In the genomic region with DNA sequence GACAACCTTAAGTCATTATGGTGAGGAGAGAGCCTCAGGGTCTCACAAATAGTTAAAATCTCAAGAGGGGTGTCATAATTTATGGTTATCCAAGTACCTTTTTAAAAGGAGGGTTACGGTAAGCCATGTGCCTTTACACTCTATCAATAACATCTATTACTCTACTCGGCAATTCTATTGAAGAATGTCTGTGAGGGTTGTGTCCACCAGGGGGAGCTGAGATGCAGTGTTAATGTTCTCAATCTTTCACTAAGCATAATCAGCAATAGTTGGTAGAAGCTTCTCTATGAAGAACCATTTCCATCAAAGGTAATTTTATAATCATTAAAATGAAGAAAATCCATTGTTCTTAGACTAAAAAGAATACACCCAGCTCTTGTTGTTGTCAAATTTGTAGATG, we compare ENCODE assay signal across 9 cellular contexts.
DNase-seq lines count a peak whose midpoint lies in the region; ATAC-seq and TF ChIP-seq lines count a peak whose summit lies in the region.
"Had no signal": no experiment of that assay in that cellular context is flagged by ENCODE, and none has a peak within 500 bp of the region (broad histone marks: within the 10 kb centered on the region; RNA-seq: fewer than 3 reads in every experiment).

No MANE protein-coding gene starts in this region.

- H2AFZ ChIP-seq in MM.1S (ENCODE audit: low read length) = no peak overlapping the region

- H3K79me2 ChIP-seq in MM.1S (ENCODE audit: low read length) = no peaks in the 10 kb centered on the region

- H3K9ac ChIP-seq in MM.1S (ENCODE audit: low read length) = no peak overlapping the region
- H3K9ac ChIP-seq: BLaER1 had no signal

- H3K27me3 ChIP-seq in MM.1S (replicated peaks; ENCODE audit: insufficient read depth, low read length) = no peaks in the 10 kb centered on the region
- H3K27me3 ChIP-seq: BLaER1 had no signal

- intact Hi-C loops in left cardiac atrium (cut with DNase I) = no loop called here

- no peaks in the 10 kb centered on the region for H4K20me1 ChIP-seq in MM.1S (ENCODE audit: insufficient read depth, low read length)
- H4K20me1 ChIP-seq: BLaER1 had no signal

- H3K4me1 ChIP-seq in MM.1S (ENCODE audit: low read length) = no peaks in the 10 kb centered on the region
- H3K4me1 ChIP-seq: BLaER1 had no signal

- no peak overlapping the region for H3K4me3 ChIP-seq in MM.1S (ENCODE audit: low read length)
- H3K4me3 ChIP-seq: BLaER1 had no signal

- H3K9me2 ChIP-seq in MM.1S (replicated peaks; ENCODE audit: insufficient read depth, low read length) = no peaks in the 10 kb centered on the region

- no peak overlapping the region for H3K27ac ChIP-seq in MM.1S (ENCODE audit: low read length)
- H3K27ac ChIP-seq: BLaER1 had no signal

- H3K4me2 ChIP-seq in MM.1S (ENCODE audit: low read depth, low read length) = no peak overlapping the region
- H3K4me2 ChIP-seq: BLaER1 had no signal

- no peak for ATAC-seq in left cardiac atrium

- no peaks in the 10 kb centered on the region for H3K36me3 ChIP-seq in MM.1S (replicated peaks; ENCODE audit: insufficient read depth, low read length)
- H3K36me3 ChIP-seq: BLaER1 had no signal

- H3F3A ChIP-seq in MM.1S (ENCODE audit: insufficient read depth, low read length) = no peaks in the 10 kb centered on the region

- no peaks in the 10 kb centered on the region for H3K9me3 ChIP-seq in MM.1S (replicated peaks; ENCODE audit: insufficient read depth, low read length)
- H3K9me3 ChIP-seq: BLaER1 had no signal

- POLR2A ChIA-PET in HEK293T (lab: Yijun Ruan, JAX) = no interaction called here

- DNase-seq in NCI-H510A treated with DMSO at 0.1 percent for 48 hours (lab: John Stamatoyannopoulos, UW) (peak; percentile 42), NCI-H510A (lab: John Stamatoyannopoulos, UW) (no peak), HEK293T (ENCODE audit: extremely low spot score) (peak; percentile 14), MM.1S (peak; percentile 54), left cardiac atrium (peak; percentile 35), epidermal melanocyte (ENCODE audit: insufficient read length, low spot score) (no peak)
- peak; percentile 9 for DNase-seq in activated CD4-positive, alpha-beta T cell treated with anti-CD3 and anti-CD28 coated beads, Interleukin-2, amount 50 U/mL, for 1 hour
- DNase-seq in stimulated activated CD4-positive, alpha-beta T cell treated with anti-CD3 and anti-CD28 coated beads, Interleukin-2, amount 100 ng/mL, for 24 hours = peak; percentile 53 to 57

- CTCF ChIA-PET in HEK293T (lab: Yijun Ruan, JAX) = interaction anchor here (0.6 to 1.3 kb wide), 3 partner anchors 10 to 252 kb away, joined by 3 to 4 read pairs (median 3); no protein-coding TSS in a partner anchor

- peak; percentile 81 for TF ChIP-seq CTCF in MM.1S (IDR thresholded peaks at IDR 0.05; ENCODE audit: low read length)

TF ChIP-seq in HEK293T, 16 proteins besides CTCF, POLR2A, EP300 and RAD21:
- TF ChIP-seq FOXK2 (IDR thresholded peaks at IDR 0.05) (no peak), LEF1 (IDR thresholded peaks at IDR 0.05; ENCODE audit: borderline replicate concordance) (no peak), HDGF (IDR thresholded peaks at IDR 0.05; ENCODE audit: borderline replicate concordance) (no peak), BHLHE40 (IDR thresholded peaks at IDR 0.05; ENCODE audit: borderline replicate concordance) (no peak), TARDBP (IDR thresholded peaks at IDR 0.05) (no peak), SP1 (IDR thresholded peaks at IDR 0.05) (no peak), FOXM1 (IDR thresholded peaks at IDR 0.05; ENCODE audit: borderline replicate concordance) (no peak), L3MBTL2 (conservative IDR thresholded peaks at IDR 0.05) (no peak), SUZ12 (IDR thresholded peaks at IDR 0.05) (no peak), NFRKB (IDR thresholded peaks at IDR 0.05) (no peak), ZNF384 (IDR thresholded peaks at IDR 0.05) (no peak), CTBP1 (IDR thresholded peaks at IDR 0.05; ENCODE audit: borderline replicate concordance) (no peak), ARNT (IDR thresholded peaks at IDR 0.05) (no peak), FOXA1 (IDR thresholded peaks at IDR 0.05) (no peak), ELF4 (IDR thresholded peaks at IDR 0.05) (no peak)
- TF ChIP-seq, protein P1, sequence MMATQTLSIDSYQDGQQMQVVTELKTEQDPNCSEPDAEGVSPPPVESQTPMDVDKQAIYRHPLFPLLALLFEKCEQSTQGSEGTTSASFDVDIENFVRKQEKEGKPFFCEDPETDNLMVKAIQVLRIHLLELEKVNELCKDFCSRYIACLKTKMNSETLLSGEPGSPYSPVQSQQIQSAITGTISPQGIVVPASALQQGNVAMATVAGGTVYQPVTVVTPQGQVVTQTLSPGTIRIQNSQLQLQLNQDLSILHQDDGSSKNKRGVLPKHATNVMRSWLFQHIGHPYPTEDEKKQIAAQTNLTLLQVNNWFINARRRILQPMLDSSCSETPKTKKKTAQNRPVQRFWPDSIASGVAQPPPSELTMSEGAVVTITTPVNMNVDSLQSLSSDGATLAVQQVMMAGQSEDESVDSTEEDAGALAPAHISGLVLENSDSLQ (IDR thresholded peaks at IDR 0.05) = no peak

Comparison
In these comparisons a context has a peak if more than half of its experiments do, and no peak if none do; other contexts are left out.
1. DNase-seq: peak in NCI-H510A treated with DMSO at 0.1 percent for 48 hours (single experiment), HEK293T (single experiment), MM.1S (single experiment), activated CD4-positive, alpha-beta T cell treated with anti-CD3 and anti-CD28 coated beads, Interleukin-2, amount 50 U/mL, for 1 hour (single experiment), left cardiac atrium (single experiment) and stimulated activated CD4-positive, alpha-beta T cell treated with anti-CD3 and anti-CD28 coated beads, Interleukin-2, amount 100 ng/mL, for 24 hours (2 of 2); none in NCI-H510A (single experiment) and epidermal melanocyte (single experiment).